Comparison of ENCODE assay signal across 33 cellular contexts in genomic region chr10:46310143-46310514, GRCh38. TPM values are rescaled to one million over a fixed set of nuclear protein-coding genes. Genes with fewer than 3 reads are reported as not detected.
"Had no signal": no experiment of that assay in that cellular context is flagged by ENCODE, and none has a peak within 500 bp of the region (broad histone marks: within the 10 kb centered on the region; RNA-seq: fewer than 3 reads in every experiment).

No MANE protein-coding gene starts in this region.

- DNase-seq: activated CD4-positive, alpha-beta T cell treated with anti-CD3 and anti-CD28 coated beads, Interleukin-2, amount 50 U/mL, for 1 hour; activated CD8-positive, alpha-beta T cell treated with anti-CD3 and anti-CD28 coated beads for 36 hours; activated naive CD4-positive, alpha-beta T cell treated with anti-CD3 and anti-CD28 coated beads for 36 hours; activated naive CD8-positive, alpha-beta T cell treated with anti-CD3 and anti-CD28 coated beads for 36 hours; amniotic stem cell; brain microvascular endothelial cell; kidney; lower lobe of right lung; mesenchymal stem cell; small intestine; stimulated activated CD4-positive, alpha-beta T cell treated with anti-CD3 and anti-CD28 coated beads, Interleukin-4, amount 100 ng/mL, for 24 hours; stimulated activated naive CD8-positive, alpha-beta T cell treated with anti-CD3 and anti-CD28 coated beads, Interleukin-15, amount 100 ng/mL, for 72 hours; T-helper 17 cell; T1000; WERI-Rb-1 had no signal

- H3K36me3 Mint-ChIP-seq: activated naive CD8-positive, alpha-beta T cell treated with anti-CD3 and anti-CD28 coated beads for 36 hours; natural killer cell treated with Interleukin-12 subunit alpha and Interleukin-12 subunit beta and Interleukin-15 and Interleukin-18, amount 100 ng/mL, for 72 hours; stimulated activated effector memory CD8-positive, alpha-beta T cell treated with anti-CD3 and anti-CD28 coated beads, Interleukin-12 subunit alpha, Interleukin-12 subunit beta, amount 100 ng/mL, for 72 hours had no signal

- H3K4me3 ChIP-seq: gastroesophageal sphincter, hepatocyte, lower lobe of right lung, mucosa of descending colon, prostate gland, sigmoid colon, tibial artery had no signal

- ATAC-seq: activated CD8-positive, alpha-beta T cell treated with anti-CD3 and anti-CD28 coated beads for 36 hours; gastroesophageal sphincter; left colon; lower lobe of right lung; mucosa of descending colon; natural killer cell treated with Interleukin-12 subunit alpha and Interleukin-12 subunit beta and Interleukin-15 and Interleukin-18, amount 100 ng/mL, for 72 hours; stimulated activated effector memory CD8-positive, alpha-beta T cell treated with anti-CD3 and anti-CD28 coated beads, Interleukin-12 subunit alpha, Interleukin-12 subunit beta, amount 100 ng/mL, for 72 hours; stimulated activated naive CD8-positive, alpha-beta T cell treated with anti-CD3 and anti-CD28 coated beads, Interleukin-15, amount 100 ng/mL, for 72 hours; T-helper 17 cell had no signal

- H3K9me3 ChIP-seq: gastroesophageal sphincter, lower lobe of right lung, mucosa of descending colon, prostate gland, sigmoid colon, tibial artery had no signal

- H3K4me1 Mint-ChIP-seq: activated naive CD8-positive, alpha-beta T cell treated with anti-CD3 and anti-CD28 coated beads for 36 hours; stimulated activated naive CD8-positive, alpha-beta T cell treated with anti-CD3 and anti-CD28 coated beads, Interleukin-15, amount 100 ng/mL, for 72 hours had no signal

- H3K9me3 Mint-ChIP-seq: activated CD8-positive, alpha-beta T cell treated with anti-CD3 and anti-CD28 coated beads for 36 hours; activated naive CD4-positive, alpha-beta T cell treated with anti-CD3 and anti-CD28 coated beads for 36 hours; activated naive CD8-positive, alpha-beta T cell treated with anti-CD3 and anti-CD28 coated beads for 36 hours; activated T-helper 1 cell treated with anti-CD3 and anti-CD28 coated beads, Interleukin-12 subunit alpha, Interleukin-12 subunit beta, Interleukin-2, Interleukin-4 antibody, amounts not matched to agents 30 ng/mL and 10 ng/mL and 1 ng/mL, durations not matched to agents 14 hours and 24 hours and 36 hours; natural killer cell treated with Interleukin-12 subunit alpha and Interleukin-12 subunit beta and Interleukin-15 and Interleukin-18, amount 100 ng/mL, for 72 hours; stimulated activated effector memory CD8-positive, alpha-beta T cell treated with anti-CD3 and anti-CD28 coated beads, Interleukin-12 subunit alpha, Interleukin-12 subunit beta, amount 100 ng/mL, for 72 hours; stimulated activated naive CD8-positive, alpha-beta T cell treated with anti-CD3 and anti-CD28 coated beads, Interleukin-15, amount 100 ng/mL, for 72 hours had no signal

- H3K36me3 ChIP-seq: brain microvascular endothelial cell, gastroesophageal sphincter, lower lobe of right lung, prostate gland, sigmoid colon, tibial artery, WERI-Rb-1 had no signal

- H2AFZ ChIP-seq: hepatocyte had no signal

- H3K27ac Mint-ChIP-seq: activated CD8-positive, alpha-beta T cell treated with anti-CD3 and anti-CD28 coated beads for 36 hours; activated naive CD4-positive, alpha-beta T cell treated with anti-CD3 and anti-CD28 coated beads for 36 hours; activated naive CD8-positive, alpha-beta T cell treated with anti-CD3 and anti-CD28 coated beads for 36 hours; activated T-helper 1 cell treated with anti-CD3 and anti-CD28 coated beads, Interleukin-12 subunit alpha, Interleukin-12 subunit beta, Interleukin-2, Interleukin-4 antibody, amounts not matched to agents 30 ng/mL and 10 ng/mL and 1 ng/mL, durations not matched to agents 14 hours and 24 hours and 36 hours; natural killer cell treated with Interleukin-12 subunit alpha and Interleukin-12 subunit beta and Interleukin-15 and Interleukin-18, amount 100 ng/mL, for 72 hours; stimulated activated effector memory CD8-positive, alpha-beta T cell treated with anti-CD3 and anti-CD28 coated beads, Interleukin-12 subunit alpha, Interleukin-12 subunit beta, amount 100 ng/mL, for 72 hours; stimulated activated naive CD8-positive, alpha-beta T cell treated with anti-CD3 and anti-CD28 coated beads, Interleukin-15, amount 100 ng/mL, for 72 hours; T-helper 17 cell had no signal

- H3K4me1 ChIP-seq: gastroesophageal sphincter, lower lobe of right lung, prostate gland, sigmoid colon had no signal

- H3K27me3 ChIP-seq: hepatocyte, sigmoid colon, tibial artery had no signal

- H3K4me2 ChIP-seq: hepatocyte had no signal

- H3K4me3 Mint-ChIP-seq: activated CD8-positive, alpha-beta T cell treated with anti-CD3 and anti-CD28 coated beads for 36 hours; activated naive CD4-positive, alpha-beta T cell treated with anti-CD3 and anti-CD28 coated beads for 36 hours; activated naive CD8-positive, alpha-beta T cell treated with anti-CD3 and anti-CD28 coated beads for 36 hours; activated T-helper 1 cell treated with anti-CD3 and anti-CD28 coated beads, Interleukin-12 subunit alpha, Interleukin-12 subunit beta, Interleukin-2, Interleukin-4 antibody, amounts not matched to agents 30 ng/mL and 10 ng/mL and 1 ng/mL, durations not matched to agents 14 hours and 24 hours and 36 hours; natural killer cell treated with Interleukin-12 subunit alpha and Interleukin-12 subunit beta and Interleukin-15 and Interleukin-18, amount 100 ng/mL, for 72 hours; stimulated activated effector memory CD8-positive, alpha-beta T cell treated with anti-CD3 and anti-CD28 coated beads, Interleukin-12 subunit alpha, Interleukin-12 subunit beta, amount 100 ng/mL, for 72 hours; stimulated activated naive CD8-positive, alpha-beta T cell treated with anti-CD3 and anti-CD28 coated beads, Interleukin-15, amount 100 ng/mL, for 72 hours had no signal

- H3K27me3 Mint-ChIP-seq: activated CD8-positive, alpha-beta T cell treated with anti-CD3 and anti-CD28 coated beads for 36 hours; activated naive CD8-positive, alpha-beta T cell treated with anti-CD3 and anti-CD28 coated beads for 36 hours; natural killer cell treated with Interleukin-12 subunit alpha and Interleukin-12 subunit beta and Interleukin-15 and Interleukin-18, amount 100 ng/mL, for 72 hours; stimulated activated naive CD8-positive, alpha-beta T cell treated with anti-CD3 and anti-CD28 coated beads, Interleukin-15, amount 100 ng/mL, for 72 hours had no signal

- H3K27ac ChIP-seq: brain microvascular endothelial cell, gastroesophageal sphincter, hepatocyte, lower lobe of right lung, prostate gland, sigmoid colon, tibial artery, WERI-Rb-1 had no signal

RNA-seq across cellular contexts. Expression of gene ANTXRL, which starts 23.3 kb away (rescaled TPM):
- total RNA-seq: activated CD8-positive, alpha-beta T cell treated with anti-CD3 and anti-CD28 coated beads for 36 hours; activated naive CD4-positive, alpha-beta T cell treated with anti-CD3 and anti-CD28 coated beads for 36 hours; activated naive CD8-positive, alpha-beta T cell treated with anti-CD3 and anti-CD28 coated beads for 36 hours; activated T-helper 1 cell treated with anti-CD3 and anti-CD28 coated beads, Interleukin-12 subunit alpha, Interleukin-12 subunit beta, Interleukin-2, Interleukin-4 antibody, amounts not matched to agents 30 ng/mL and 10 ng/mL and 1 ng/mL, durations not matched to agents 14 hours and 24 hours and 36 hours; astrocyte; cardiac septum; chondrocyte; endothelial cell of umbilical vein; fibroblast of lung; fibroblast of villous mesenchyme; gastroesophageal sphincter; hepatocyte; left colon; lower lobe of right lung; mucosa of descending colon; myocyte; natural killer cell treated with Interleukin-12 subunit alpha and Interleukin-12 subunit beta and Interleukin-15 and Interleukin-18, amount 100 ng/mL, for 72 hours; osteocyte; sigmoid colon; T-helper 17 cell had no signal
- polyA plus RNA-seq: endothelial cell of umbilical vein, fibroblast of lung, hepatocyte, sigmoid colon had no signal
